ENCODE assay signal across 12 cellular contexts in the genomic region with DNA sequence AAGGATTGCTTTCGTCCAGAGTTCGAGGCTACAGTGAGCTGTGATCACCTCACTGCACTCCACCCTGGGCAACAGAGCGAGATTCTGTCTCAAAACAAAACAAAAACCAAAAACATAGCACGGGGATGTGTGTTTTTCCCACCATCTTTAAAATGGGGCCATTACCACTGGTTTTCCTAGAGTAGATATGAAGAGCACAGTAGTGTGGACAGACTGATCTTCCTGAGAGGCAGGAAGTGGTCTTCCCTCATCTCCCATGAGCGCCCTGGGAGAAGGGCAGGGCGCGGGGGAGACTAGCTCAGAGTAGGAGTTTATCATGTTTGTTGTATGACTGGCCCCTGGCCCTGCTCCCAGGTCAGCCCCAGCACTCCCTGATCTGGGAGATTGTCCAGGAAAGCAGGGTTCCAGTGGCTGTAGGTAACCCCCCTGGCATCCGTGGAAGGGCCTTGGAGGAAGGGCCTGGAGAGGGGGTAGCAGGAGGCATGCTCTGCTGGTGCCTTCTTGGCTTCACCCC. TPM values are rescaled to one million over a fixed set of nuclear protein-coding genes. Genes with fewer than 3 reads are reported as not detected.
DNase-seq lines count a peak whose midpoint lies in the region; ATAC-seq and TF ChIP-seq lines count a peak whose summit lies in the region.
"Had no signal": no experiment of that assay in that cellular context is flagged by ENCODE, and none has a peak within 500 bp of the region (broad histone marks: within the 10 kb centered on the region; RNA-seq: fewer than 3 reads in every experiment).

No MANE protein-coding gene starts in this region.

- ATAC-seq in HG03175 (IDR thresholded peaks at IDR 0.05; ENCODE audit: unreplicated experiment): no peak

- H3K4me1 ChIP-seq in Peyer's patch (peaks cover 0 to 60% (median 52%) of the 10 kb centered on the region in 4 donors), fibroblast of lung (ENCODE audit: control insufficient read depth, extremely low read depth, insufficient read depth, low read length) (no peaks in the 10 kb centered on the region), testis (peaks cover 44% of the 10 kb centered on the region)

- no peaks in the 10 kb centered on the region for H3K79me2 ChIP-seq in fibroblast of lung (ENCODE audit: control insufficient read depth, insufficient read depth, low read length)

- intact Hi-C loops in testis (cut with DNase I; ENCODE audit: low total_unique reads): loop anchor here (10.0 kb wide), 1 partner anchor 56 kb away; no protein-coding TSS in a partner anchor

- DNase-seq in activated CD8-positive, alpha-beta memory T cell treated with anti-CD3 and anti-CD28 coated beads for 24 hours: peak; percentile 66
- DNase-seq in activated CD8-positive, alpha-beta memory T cell treated with anti-CD3 and anti-CD28 coated beads, Interleukin-2, amount 50 U/mL, for 48 hours: no peak
- DNase-seq in Peyer's patch (no peak), fibroblast of lung (ENCODE audit: low read depth in 2 of 2) (peak; percentile 34 to 66), testis (peak; percentile 72), UCSD-AML1 (lab: John Stamatoyannopoulos, UW; ENCODE audit: unreplicated experiment) (no peak), middle frontal gyrus (ENCODE audit: extremely low spot score, low spot score) (no peak)
- DNase-seq: amniotic stem cell, MM.1S had no signal

- H3K36me3 ChIP-seq in Peyer's patch (no peaks in the 10 kb centered on the region), fibroblast of lung (ENCODE audit: control insufficient read depth, insufficient read depth, low read length) (no peaks in the 10 kb centered on the region), testis (ENCODE audit: low read depth, missing control alignments) (no peaks in the 10 kb centered on the region)

- TF ChIP-seq CTCF in Peyer's patch (IDR thresholded peaks at IDR 0.05) (no peak), fibroblast of lung (conservative IDR thresholded peaks at IDR 0.05 in 1 of 2, IDR thresholded peaks at IDR 0.05 in 1 of 2; ENCODE audit: low read depth in 1 of 2, low read length in 2 of 2) (no peak), testis (IDR thresholded peaks at IDR 0.05) (no peak)

- H3K27me3 ChIP-seq in Peyer's patch (no peaks in the 10 kb centered on the region), fibroblast of lung (ENCODE audit: control insufficient read depth, insufficient read depth, low read length) (no peaks in the 10 kb centered on the region), testis (no peaks in the 10 kb centered on the region)

- no peak overlapping the region for H3K4me3 ChIP-seq in Peyer's patch
- H3K4me3 ChIP-seq in fibroblast of lung (replicated peaks in 1 of 4; ENCODE audit: control extremely low read depth in 1 of 4, insufficient read depth in 1 of 4, low read depth in 3 of 4, low read length in 4 of 4): no peak overlapping the region
- H3K4me3 ChIP-seq in testis: no peak overlapping the region

- H3K9me3 ChIP-seq in Peyer's patch: no peaks in the 10 kb centered on the region
- H3K9me3 ChIP-seq in fibroblast of lung (ENCODE audit: control insufficient read depth, insufficient read depth, low read depth, low read length): no peaks in the 10 kb centered on the region
- H3K9me3 ChIP-seq in testis: no peaks in the 10 kb centered on the region

- no peak overlapping the region for H3K9ac ChIP-seq in fibroblast of lung (ENCODE audit: insufficient read depth, low read length)

- no peak for TF ChIP-seq POLR2A in Peyer's patch (IDR thresholded peaks at IDR 0.05)
- no peak for TF ChIP-seq POLR2A in testis (IDR thresholded peaks at IDR 0.05)

- H4K20me1 ChIP-seq in fibroblast of lung (ENCODE audit: control insufficient read depth, extremely low read depth, insufficient read depth, low read length): no peaks in the 10 kb centered on the region

- H2AFZ ChIP-seq in fibroblast of lung (ENCODE audit: low read length): no peak overlapping the region

- WGBS in testis, 2 donors: 44 to 73% methylated on average over 7 to 8 of the region's 8 CpGs

- H3K27ac ChIP-seq in Peyer's patch (peak overlapping the region; percentile 48 to 97 (median 80)), fibroblast of lung (ENCODE audit: insufficient read depth, low read length) (no peak overlapping the region), testis (peak overlapping the region; percentile 41 to 54)

- H3K4me2 ChIP-seq in fibroblast of lung (ENCODE audit: extremely low read depth, insufficient read depth, low read length): peak overlapping the region; percentile 17

RNA-seq across cellular contexts. Expression of a gene that starts 2.3 kb away (rescaled TPM):
- total RNA-seq in Peyer's patch (10 to 100 TPM in 1 of 4 donors, 1 to 10 TPM in 3; 5.5 to 21.5 (median 7.9) TPM), fibroblast of lung (2.8 and 4.6 TPM in 2 replicates), testis (100 to 1,000 TPM; 282 to 537 TPM)
- polyA plus RNA-seq in fibroblast of lung (0.17 and 1.4 TPM in 2 replicates), testis (ENCODE audit: insufficient read depth, low read depth, low replicate concordance) (172 TPM)
- 3.1 TPM in 1 of 2 replicates, not detected in the other for polyA plus RNA-seq in fibroblast of lung (2012)
- 6.9 TPM in 1 of 2 replicates, not detected in the other for polyA minus RNA-seq in fibroblast of lung (ENCODE audit: low replicate concordance)
- total RNA-seq: A673, glomerular endothelial cell had no signal

RNA-seq across cellular contexts. Expression of a gene that starts 35.2 kb away (rescaled TPM):
- total RNA-seq in Peyer's patch: 10 to 100 TPM; 34.7 to 74.4 (median 58.9) TPM
- 72.7 and 91.0 TPM in 2 replicates for total RNA-seq in fibroblast of lung
- 30.2 and 40.0 TPM in 2 replicates for polyA plus RNA-seq in fibroblast of lung
- 48.2 and 72.7 TPM in 2 replicates for polyA plus RNA-seq in fibroblast of lung (2012)
- polyA minus RNA-seq in fibroblast of lung (ENCODE audit: low replicate concordance): 47.2 and 92.9 TPM in 2 replicates
- 100 to 1,000 TPM; 138 to 147 TPM for total RNA-seq in testis
- 99.4 TPM for polyA plus RNA-seq in testis (ENCODE audit: insufficient read depth, low read depth, low replicate concordance)

Comparison
In these comparisons a context has a peak if more than half of its experiments do, and no peak if none do; other contexts are left out.
1. DNase-seq: peak in activated CD8-positive, alpha-beta memory T cell treated with anti-CD3 and anti-CD28 coated beads for 24 hours (single experiment), fibroblast of lung (2 of 2) and testis (single experiment); none in activated CD8-positive, alpha-beta memory T cell treated with anti-CD3 and anti-CD28 coated beads, Interleukin-2, amount 50 U/mL, for 48 hours (single experiment), Peyer's patch (0 of 3), UCSD-AML1 (single experiment) and middle frontal gyrus (single experiment).
2. RNA of a gene that starts 2.3 kb away (total RNA-seq): 282 to 537 TPM in testis; 5.5 to 21.5 TPM in Peyer's patch and 2.8 to 4.6 TPM in fibroblast of lung; every median in the first group is over 10 times any median in the second.